In the genomic region with DNA sequence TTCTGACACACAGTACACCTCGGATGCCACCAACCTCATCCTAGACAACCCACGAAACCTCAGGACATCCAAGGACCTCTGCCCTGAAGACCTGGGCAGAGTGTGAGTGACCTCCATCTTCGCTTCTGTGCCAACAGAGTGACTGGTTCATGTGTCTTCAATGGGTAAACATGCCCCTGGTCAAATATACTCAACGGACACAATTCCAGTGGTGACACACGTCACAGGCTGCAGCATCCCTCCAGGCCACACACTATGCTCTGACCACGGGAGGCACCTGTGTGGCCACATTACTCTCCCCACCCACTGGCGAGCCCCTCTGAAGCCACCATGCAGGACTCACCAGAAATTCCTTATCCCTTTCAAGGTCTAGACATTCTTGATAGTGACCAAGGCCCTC, we compare ENCODE assay signal across 8 cellular contexts.
"Had no signal": no experiment of that assay in that cellular context is flagged by ENCODE, and none has a peak within 500 bp of the region (broad histone marks: within the 10 kb centered on the region; RNA-seq: fewer than 3 reads in every experiment).

No MANE protein-coding gene starts in this region.

- DNase-seq: H9, HCEC 1CT, IMR-90, KG1 had no signal

- ATAC-seq: GM23338, K562 had no signal

- H3K4me3 Mint-ChIP-seq: GM23338, H9 had no signal

- H3K27ac Mint-ChIP-seq: GM23338, H9 had no signal

- FAIRE-seq: H1, H54, K562 had no signal

- H3K4me3 ChIP-seq: GM23338, K562 had no signal
